27 cellular contexts compared by ENCODE assay signal in the genomic region with DNA sequence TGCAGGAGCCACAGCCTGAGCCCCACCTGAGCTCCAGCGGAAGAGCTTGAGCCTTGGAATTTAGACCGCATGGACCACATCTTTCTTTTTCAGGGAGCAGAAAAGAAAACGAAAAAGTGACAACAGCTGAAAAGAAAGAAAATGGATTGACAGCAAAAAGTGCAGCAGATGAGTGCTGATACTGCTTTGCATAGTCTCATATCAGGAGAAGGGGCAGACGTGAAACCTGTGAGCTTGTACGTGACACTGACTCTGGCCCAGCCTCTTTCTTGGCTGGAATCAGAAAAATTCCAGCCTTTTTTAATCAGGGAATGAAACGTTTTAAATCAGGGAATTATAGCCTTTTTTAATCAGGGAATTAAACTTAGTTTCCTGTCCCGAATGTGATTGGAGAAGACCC.
"Had no signal": no experiment of that assay in that cellular context is flagged by ENCODE, and none has a peak within 500 bp of the region (broad histone marks: within the 10 kb centered on the region; RNA-seq: fewer than 3 reads in every experiment).

No MANE protein-coding gene starts in this region.

- H3K36me3 Mint-ChIP-seq: naive thymus-derived CD4-positive, alpha-beta T cell; neural progenitor cell; stimulated activated naive B cell treated with anti-CD40 and anti-IgM and Interleukin-4, amounts not matched to agents 10 μg/mL and 1 μg/mL and 100 μg/mL, for 72 hours had no signal

- H3K9me3 Mint-ChIP-seq: naive thymus-derived CD4-positive, alpha-beta T cell; stimulated activated naive B cell treated with anti-CD40 and anti-IgM and Interleukin-4, amounts not matched to agents 10 μg/mL and 1 μg/mL and 100 μg/mL, for 72 hours; stimulated activated naive CD8-positive, alpha-beta T cell treated with anti-CD3 and anti-CD28 coated beads, Interleukin-15, amount 100 ng/mL, for 72 hours had no signal

- H3K27me3 Mint-ChIP-seq: stimulated activated naive B cell treated with anti-CD40 and anti-IgM and Interleukin-4, amounts not matched to agents 10 μg/mL and 1 μg/mL and 100 μg/mL, for 72 hours had no signal

- H3K9me3 ChIP-seq: gastroesophageal sphincter, heart left ventricle, left lung, psoas muscle, sigmoid colon, suprapubic skin, thyroid gland, vagina had no signal

- H3K27ac ChIP-seq: dorsolateral prefrontal cortex, epithelial cell of prostate, foreskin keratinocyte, gastroesophageal sphincter, heart left ventricle, hepatocyte, left lung, neural progenitor cell, psoas muscle, sigmoid colon, suprapubic skin, thyroid gland, vagina had no signal

- FAIRE-seq: colon, kidney had no signal

- H3K4me3 ChIP-seq: dorsolateral prefrontal cortex, gastroesophageal sphincter, heart left ventricle, hepatocyte, left lung, neural progenitor cell, psoas muscle, sigmoid colon, suprapubic skin, thyroid gland, vagina had no signal

- DNase-seq: dorsolateral prefrontal cortex; effector CD4-positive, alpha-beta T cell; foreskin keratinocyte; heart left ventricle; kidney; left lung; mesendoderm; midbrain; naive thymus-derived CD4-positive, alpha-beta T cell; psoas muscle; right cardiac atrium; sigmoid colon; stimulated activated CD4-positive, alpha-beta T cell treated with anti-CD3 and anti-CD28 coated beads, Interleukin-2, amount 100 ng/mL, for 24 hours; stimulated activated CD4-positive, alpha-beta T cell treated with anti-CD3 and anti-CD28 coated beads, Interleukin-4, amount 100 ng/mL, for 4 hours; stimulated activated naive B cell treated with anti-CD40 and anti-IgM and Interleukin-4, amounts not matched to agents 10 μg/mL and 1 μg/mL and 100 μg/mL, for 72 hours; stimulated activated naive CD8-positive, alpha-beta T cell treated with anti-CD3 and anti-CD28 coated beads, Interleukin-15, amount 100 ng/mL, for 72 hours; thyroid gland; trophoblast cell had no signal

- H3K79me2 ChIP-seq: hepatocyte had no signal

- H3K36me3 ChIP-seq: gastroesophageal sphincter, heart left ventricle, left lung, neural progenitor cell, sigmoid colon, suprapubic skin, thyroid gland, vagina had no signal

- H3K4me1 ChIP-seq: foreskin keratinocyte, gastroesophageal sphincter, heart left ventricle, left lung, neural progenitor cell, psoas muscle, sigmoid colon, suprapubic skin, thyroid gland, vagina had no signal

- H3K4me2 ChIP-seq: hepatocyte, neural progenitor cell had no signal

- ATAC-seq: esophagus mucosa; foreskin keratinocyte; gastroesophageal sphincter; heart left ventricle; left lung; naive thymus-derived CD4-positive, alpha-beta T cell; psoas muscle; right cardiac atrium; stimulated activated naive B cell treated with anti-CD40 and anti-IgM and Interleukin-4, amounts not matched to agents 10 μg/mL and 1 μg/mL and 100 μg/mL, for 72 hours; stimulated activated naive CD8-positive, alpha-beta T cell treated with anti-CD3 and anti-CD28 coated beads, Interleukin-15, amount 100 ng/mL, for 72 hours had no signal

- H3K27ac Mint-ChIP-seq: naive thymus-derived CD4-positive, alpha-beta T cell; nephron; neural progenitor cell; stimulated activated naive B cell treated with anti-CD40 and anti-IgM and Interleukin-4, amounts not matched to agents 10 μg/mL and 1 μg/mL and 100 μg/mL, for 72 hours had no signal

- H2AFZ ChIP-seq: hepatocyte, neural progenitor cell had no signal

- H3K4me1 Mint-ChIP-seq: naive thymus-derived CD4-positive, alpha-beta T cell; nephron; neural progenitor cell had no signal

- H3K4me3 Mint-ChIP-seq: naive thymus-derived CD4-positive, alpha-beta T cell; nephron; neural progenitor cell; stimulated activated naive B cell treated with anti-CD40 and anti-IgM and Interleukin-4, amounts not matched to agents 10 μg/mL and 1 μg/mL and 100 μg/mL, for 72 hours; stimulated activated naive CD8-positive, alpha-beta T cell treated with anti-CD3 and anti-CD28 coated beads, Interleukin-15, amount 100 ng/mL, for 72 hours had no signal
